ENCODE assay signal across 11 cellular contexts in the genomic region with DNA sequence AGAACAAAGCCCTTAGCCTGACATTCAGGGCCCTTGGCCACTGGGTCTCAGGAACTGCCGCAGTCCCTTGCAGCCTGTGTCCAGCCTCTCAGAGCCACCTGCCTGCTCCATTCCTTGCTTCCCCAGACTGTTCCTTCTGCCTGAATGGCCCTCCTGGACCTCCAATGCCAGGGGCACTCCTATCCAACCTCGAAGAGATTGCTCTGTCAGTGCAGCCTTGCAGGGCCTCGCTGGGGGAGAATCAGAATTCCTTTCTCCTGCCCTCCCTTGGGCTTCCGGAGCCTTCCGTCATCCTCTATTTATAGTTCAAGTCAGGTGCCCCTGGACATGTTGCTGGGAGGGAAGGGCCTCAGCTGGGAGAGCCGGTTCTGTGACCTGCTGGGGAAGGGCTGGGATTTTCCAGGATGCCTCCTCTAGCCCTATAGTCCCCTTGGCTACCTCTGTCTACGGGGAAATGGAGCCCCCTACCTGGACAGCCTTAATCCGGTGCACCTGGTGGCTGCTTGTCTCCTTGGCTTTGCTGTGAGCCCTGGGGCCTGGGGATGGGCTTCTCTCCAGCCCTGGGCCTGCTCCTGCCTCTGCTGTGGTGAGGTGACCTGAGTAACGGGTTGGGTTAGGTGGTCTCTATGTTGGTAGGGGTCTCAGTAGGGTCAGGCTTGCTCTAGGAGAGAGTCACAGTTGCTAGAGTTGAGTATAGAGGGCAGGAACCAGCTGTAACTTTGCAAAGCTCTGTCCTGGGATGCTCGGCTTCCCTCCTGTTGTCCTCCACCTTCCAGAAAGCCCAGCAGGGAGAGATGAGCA. TPM values are rescaled to one million over a fixed set of nuclear protein-coding genes. Genes with fewer than 3 reads are reported as not detected.
DNase-seq lines count a peak whose midpoint lies in the region; ATAC-seq, FAIRE-seq and TF ChIP-seq lines count a peak whose summit lies in the region.
"Had no signal": no experiment of that assay in that cellular context is flagged by ENCODE, and none has a peak within 500 bp of the region (broad histone marks: within the 10 kb centered on the region; RNA-seq: fewer than 3 reads in every experiment).

No MANE protein-coding gene starts in this region.

- H2AK9ac ChIP-seq in IMR-90 (replicated peaks; ENCODE audit: low read depth, low read length, poor library complexity) = peak overlapping the region; percentile 57

- peaks cover 14% of the 10 kb centered on the region for H3K27me3 Mint-ChIP-seq in activated T-cell treated with anti-CD3 and anti-CD28 coated beads, Interleukin-2, amount 50 U/mL, for 4 hours (ENCODE audit: low read depth)
- H3K27me3 Mint-ChIP-seq in activated T-helper 1 cell treated with anti-CD3 and anti-CD28 coated beads, Interleukin-12 subunit alpha, Interleukin-12 subunit beta, Interleukin-2, Interleukin-4 antibody, amounts not matched to agents 30 ng/mL and 10 ng/mL and 1 ng/mL, durations not matched to agents 14 hours and 24 hours and 36 hours (ENCODE audit: insufficient read depth) = peaks cover under 1% of the 10 kb centered on the region

- H2BK15ac ChIP-seq in IMR-90 (ENCODE audit: low read depth, low read length) = no peak overlapping the region

- no peak overlapping the region for H3K4ac ChIP-seq in IMR-90 (ENCODE audit: low read depth, low read length)

- no peaks in the 10 kb centered on the region for H3K9me3 ChIP-seq in IMR-90 (ENCODE audit: control insufficient read depth, insufficient read depth, low read length)
- H3K9me3 ChIP-seq in body of pancreas = no peaks in the 10 kb centered on the region
- H3K9me3 ChIP-seq in iPS-18c (ENCODE audit: control insufficient read depth, insufficient read depth, low read length) = no peaks in the 10 kb centered on the region
- no peaks in the 10 kb centered on the region for H3K9me3 ChIP-seq in small intestine (ENCODE audit: control insufficient read depth, low read depth)
- H3K9me3 ChIP-seq: thoracic aorta had no signal

- H3K4me3 ChIP-seq in IMR-90 (ENCODE audit: insufficient read depth, low read depth, low read length) = no peak overlapping the region
- no peak overlapping the region for H3K4me3 ChIP-seq in body of pancreas
- peak overlapping the region; percentile 44; the same call in 1 of the 2 replicates for H3K4me3 ChIP-seq in iPS-18c (ENCODE audit: insufficient read depth, low read depth, low read length)
- no peak overlapping the region for H3K4me3 ChIP-seq in small intestine (ENCODE audit: low read depth in 1 of 2, low read length in 2 of 2)
- H3K4me3 ChIP-seq: thoracic aorta had no signal

- H3K4me2 ChIP-seq in IMR-90 (ENCODE audit: low read depth, low read length) = no peak overlapping the region

- no peaks in the 10 kb centered on the region for H3K4me1 ChIP-seq in IMR-90 (ENCODE audit: control insufficient read depth, insufficient read depth, low read length)
- peaks cover 29% of the 10 kb centered on the region for H3K4me1 ChIP-seq in body of pancreas
- no peaks in the 10 kb centered on the region for H3K4me1 ChIP-seq in small intestine (ENCODE audit: control insufficient read depth in 2 of 2, insufficient read depth in 1 of 2, low read depth in 1 of 2, low read length in 1 of 2)

- CTCF ChIA-PET in IMR-90 (lab: Yijun Ruan, JAX) = interaction anchor here (1.4 to 3.9 kb wide), 2 partner anchors 12 to 24 kb away, joined by 3 to 17 read pairs; no protein-coding TSS in a partner anchor

- H3K4me3 Mint-ChIP-seq in activated T-cell treated with anti-CD3 and anti-CD28 coated beads, Interleukin-2, amount 50 U/mL, for 4 hours = no peak overlapping the region
- no peak overlapping the region for H3K4me3 Mint-ChIP-seq in activated T-helper 1 cell treated with anti-CD3 and anti-CD28 coated beads, Interleukin-12 subunit alpha, Interleukin-12 subunit beta, Interleukin-2, Interleukin-4 antibody, amounts not matched to agents 30 ng/mL and 10 ng/mL and 1 ng/mL, durations not matched to agents 14 hours and 24 hours and 36 hours
- H3K4me3 Mint-ChIP-seq: activated B cell treated with CpG ODN at 0.5 μM for 24 hours had no signal

- intact Hi-C loops in IMR-90 (cut with micrococcal nuclease) = loop anchor here (5.0 kb wide), 2 partner anchors 94 to 109 kb away; no protein-coding TSS in a partner anchor
- intact Hi-C loops in body of pancreas (cut with DNase I) = no loop called here
- intact Hi-C loops in activated T-helper 1 cell treated with anti-CD3 and anti-CD28 coated beads, Interleukin-12 subunit alpha, Interleukin-12 subunit beta, Interleukin-2, Interleukin-4 antibody, amounts not matched to agents 30 ng/mL and 10 ng/mL and 1 ng/mL, durations not matched to agents 14 hours and 24 hours and 36 hours (cut with micrococcal nuclease) = no loop called here

- WGBS in IMR-90 (ENCODE audit: extremely low coverage in 2 of 2, insufficient read length in 1 of 2), 2 experiments = 20% methylated on average over 1 of the region's 10 CpGs; no CpG with 5 or more reads in 1 of the 2 experiments
- 22 to 39% methylated on average over 6 to 10 of the region's 10 CpGs for WGBS in body of pancreas, 2 donors
- WGBS in small intestine, 3 donors = 34 to 50% (median 37%) methylated on average over 10 of the region's 10 CpGs

- H3K56ac ChIP-seq in IMR-90 (ENCODE audit: extremely low read depth, insufficient read depth, low read length) = no peak overlapping the region

- no peak overlapping the region for H4K8ac ChIP-seq in IMR-90 (ENCODE audit: low read depth in 2 of 2, low read length in 2 of 2)

- H2BK120ac ChIP-seq in IMR-90 (ENCODE audit: low read depth, low read length) = no peak overlapping the region

- no peak overlapping the region for H2AK5ac ChIP-seq in IMR-90 (ENCODE audit: low read depth, low read length)

- H3K9me1 ChIP-seq in IMR-90 (ENCODE audit: insufficient read depth, low read length) = no peaks in the 10 kb centered on the region

- ATAC-seq in IMR-90 (ENCODE audit: low read depth) = no peak
- peak; percentile 94 for ATAC-seq in body of pancreas
- ATAC-seq in activated T-cell treated with anti-CD3 and anti-CD28 coated beads, Interleukin-2, amount 50 U/mL, for 4 hours = no peak

- no peak for TF ChIP-seq CTCF in IMR-90 (conservative IDR thresholded peaks at IDR 0.05; ENCODE audit: low read depth, low read length)
- peak in 1 of 7 experiments; percentile 15 for TF ChIP-seq CTCF in body of pancreas (IDR thresholded peaks at IDR 0.05)

- no peaks in the 10 kb centered on the region for H3K4me1 Mint-ChIP-seq in activated T-cell treated with anti-CD3 and anti-CD28 coated beads, Interleukin-2, amount 50 U/mL, for 4 hours (ENCODE audit: low read depth)
- H3K4me1 Mint-ChIP-seq in activated T-helper 1 cell treated with anti-CD3 and anti-CD28 coated beads, Interleukin-12 subunit alpha, Interleukin-12 subunit beta, Interleukin-2, Interleukin-4 antibody, amounts not matched to agents 30 ng/mL and 10 ng/mL and 1 ng/mL, durations not matched to agents 14 hours and 24 hours and 36 hours (ENCODE audit: low read depth) = no peaks in the 10 kb centered on the region
- H3K4me1 Mint-ChIP-seq: activated B cell treated with CpG ODN at 0.5 μM for 24 hours had no signal

- H3K9ac ChIP-seq in IMR-90 (ENCODE audit: low read depth, low read length) = no peak overlapping the region

- no peak overlapping the region for H4K5ac ChIP-seq in IMR-90 (ENCODE audit: low read depth, low read length)

- no peak overlapping the region for H4K91ac ChIP-seq in IMR-90 (ENCODE audit: insufficient read depth, low read depth, low read length)

- TF ChIP-seq RAD21 in IMR-90 (IDR thresholded peaks at IDR 0.05; ENCODE audit: low read length) = no peak

- H3K9me3 Mint-ChIP-seq in activated T-cell treated with anti-CD3 and anti-CD28 coated beads, Interleukin-2, amount 50 U/mL, for 4 hours = no peaks in the 10 kb centered on the region
- H3K9me3 Mint-ChIP-seq in activated T-helper 1 cell treated with anti-CD3 and anti-CD28 coated beads, Interleukin-12 subunit alpha, Interleukin-12 subunit beta, Interleukin-2, Interleukin-4 antibody, amounts not matched to agents 30 ng/mL and 10 ng/mL and 1 ng/mL, durations not matched to agents 14 hours and 24 hours and 36 hours = no peaks in the 10 kb centered on the region
- H3K9me3 Mint-ChIP-seq: activated B cell treated with CpG ODN at 0.5 μM for 24 hours had no signal

- no peak overlapping the region for H2BK5ac ChIP-seq in IMR-90 (ENCODE audit: low read depth, low read length, poor library complexity, severe bottlenecking)

- no peak overlapping the region for H3K27ac Mint-ChIP-seq in activated T-helper 1 cell treated with anti-CD3 and anti-CD28 coated beads, Interleukin-12 subunit alpha, Interleukin-12 subunit beta, Interleukin-2, Interleukin-4 antibody, amounts not matched to agents 30 ng/mL and 10 ng/mL and 1 ng/mL, durations not matched to agents 14 hours and 24 hours and 36 hours
- H3K27ac Mint-ChIP-seq: activated B cell treated with CpG ODN at 0.5 μM for 24 hours had no signal

- H3K18ac ChIP-seq in IMR-90 (ENCODE audit: low read depth, low read length) = no peak overlapping the region

- BruUV-seq in IMR-90 (replicated peaks; lab: Mats Ljungman, UMichigan) = no TSS peak

- H3K27me3 ChIP-seq in IMR-90 (ENCODE audit: control insufficient read depth, insufficient read depth, low read length) = peaks cover 11% of the 10 kb centered on the region; the same call in 1 of the 2 replicates
- H3K27me3 ChIP-seq in body of pancreas = no peaks in the 10 kb centered on the region
- no peaks in the 10 kb centered on the region for H3K27me3 ChIP-seq in small intestine (ENCODE audit: control insufficient read depth in 2 of 2, insufficient read depth in 2 of 2, low read length in 2 of 2)

- H2AFZ ChIP-seq in IMR-90 (replicated peaks; ENCODE audit: low read length, poor library complexity) = peak overlapping the region; percentile 8

- no peaks in the 10 kb centered on the region for H4K20me1 ChIP-seq in IMR-90 (ENCODE audit: insufficient read depth, low read length)

- H3K23ac ChIP-seq in IMR-90 (ENCODE audit: low read depth, low read length) = no peak overlapping the region

- FAIRE-seq in small intestine (lab: Jason Lieb, UNC) = no peak

- no peaks in the 10 kb centered on the region for H3K79me1 ChIP-seq in IMR-90 (ENCODE audit: low read depth in 1 of 2, low read length in 2 of 2)

- H2BK20ac ChIP-seq in IMR-90 (ENCODE audit: low read depth, low read length) = no peak overlapping the region

- POLR2A ChIA-PET in IMR-90 (lab: Charles Lee; ENCODE audit: unreplicated experiment) = no interaction called here

- DNase-seq in IMR-90 = peak; percentile 36
- DNase-seq in body of pancreas = peak; percentile 85 to 96 (median 94)
- peak; percentile 42 for DNase-seq in small intestine
- DNase-seq in activated T-cell treated with anti-CD3 and anti-CD28 coated beads, Interleukin-2, amount 50 U/mL, for 4 hours = no peak
- no peak for DNase-seq in activated T-helper 1 cell treated with anti-CD3 and anti-CD28 coated beads, Interleukin-12 subunit alpha, Interleukin-12 subunit beta, Interleukin-2, Interleukin-4 antibody, amounts not matched to agents 30 ng/mL and 10 ng/mL and 1 ng/mL, durations not matched to agents 14 hours and 24 hours and 36 hours (ENCODE audit: low spot score)
- no peak for DNase-seq in midbrain (lab: John Stamatoyannopoulos, UW)
- DNase-seq: activated B cell treated with CpG ODN at 0.5 μM for 24 hours, GF-D8, NCI-H524 treated with DMSO at 0.1 percent for 48 hours had no signal

- TF ChIP-seq POLR2A in IMR-90 (IDR thresholded peaks at IDR 0.05; ENCODE audit: low read depth, low read length) (no peak), body of pancreas (IDR thresholded peaks at IDR 0.05) (peak in 2 of 3 donors; percentile 53 to 57)

- H3K27ac ChIP-seq in IMR-90 (ENCODE audit: insufficient read depth, low read length) = no peak overlapping the region
- H3K27ac ChIP-seq in body of pancreas = peak overlapping the region; percentile 76 to 90 (median 89)
- H3K27ac ChIP-seq in small intestine (ENCODE audit: low read depth in 1 of 2, low read length in 1 of 2) = no peak overlapping the region
- H3K27ac ChIP-seq: thoracic aorta had no signal

- in situ Hi-C loops in IMR-90 (cut with MboI; ENCODE audit: low sequenced_read_pairs) = loop anchor here (5.0 kb wide), 1 partner anchor 39 kb away; no protein-coding TSS in a partner anchor

- H3K36me3 ChIP-seq in IMR-90 (ENCODE audit: control insufficient read depth, insufficient read depth, low read length) = no peaks in the 10 kb centered on the region
- H3K36me3 ChIP-seq in body of pancreas (replicated peaks in 1 of 2; ENCODE audit: insufficient read depth in 1 of 2, low read depth in 2 of 2) = no peaks in the 10 kb centered on the region
- no peaks in the 10 kb centered on the region for H3K36me3 ChIP-seq in small intestine (ENCODE audit: control insufficient read depth in 2 of 2, insufficient read depth in 2 of 2, low read length in 2 of 2)
- H3K36me3 ChIP-seq: thoracic aorta had no signal

- no peak overlapping the region for H3K14ac ChIP-seq in IMR-90 (replicated peaks; ENCODE audit: low read depth, low read length)

- no peaks in the 10 kb centered on the region for H3K36me3 Mint-ChIP-seq in activated T-cell treated with anti-CD3 and anti-CD28 coated beads, Interleukin-2, amount 50 U/mL, for 4 hours (ENCODE audit: insufficient read depth)
- no peaks in the 10 kb centered on the region for H3K36me3 Mint-ChIP-seq in activated T-helper 1 cell treated with anti-CD3 and anti-CD28 coated beads, Interleukin-12 subunit alpha, Interleukin-12 subunit beta, Interleukin-2, Interleukin-4 antibody, amounts not matched to agents 30 ng/mL and 10 ng/mL and 1 ng/mL, durations not matched to agents 14 hours and 24 hours and 36 hours (ENCODE audit: low read depth)

- dilution Hi-C loops in IMR-90 (cut with HindIII; ENCODE audit: low sequenced_read_pairs, unreplicated experiment) = no loop called here

RNA-seq across cellular contexts. Expression of a gene that starts 45.9 kb away (rescaled TPM):
- total RNA-seq in IMR-90 (2012; rRNA removed) = under 0.01 TPM in 1 of 2 replicates, not detected in the other
- 0.19 and 0.26 TPM in 2 replicates for polyA plus RNA-seq in IMR-90 (2012; rRNA removed)
- 0.10 and 0.29 TPM in 2 replicates for polyA plus RNA-seq in IMR-90 (2012; cell fraction: cytosol; rRNA removed)
- polyA plus RNA-seq in IMR-90 (2012; cell fraction: nucleus; rRNA removed; ENCODE audit: low replicate concordance) = 0.53 and 0.90 TPM in 2 replicates
- 10 to 100 TPM in 1 of 2 donors, 1 to 10 TPM in 1; 8.6 to 12.2 TPM for total RNA-seq in body of pancreas
- polyA plus RNA-seq in small intestine = 1 to 10 TPM in 1 of 3 donors, under 1 TPM in 2; 0.81 to 5.0 (median 0.89) TPM
- under 1 TPM; 0.35 to 0.66 (median 0.38) TPM for total RNA-seq in activated T-cell treated with anti-CD3 and anti-CD28 coated beads, Interleukin-2, amount 50 U/mL, for 4 hours
- 0.32 and 0.44 TPM in 2 replicates for total RNA-seq in activated T-helper 1 cell treated with anti-CD3 and anti-CD28 coated beads, Interleukin-12 subunit alpha, Interleukin-12 subunit beta, Interleukin-2, Interleukin-4 antibody, amounts not matched to agents 30 ng/mL and 10 ng/mL and 1 ng/mL, durations not matched to agents 14 hours and 24 hours and 36 hours
- total RNA-seq: activated B cell treated with CpG ODN at 0.5 μM for 24 hours had no signal

RNA-seq across cellular contexts. Expression of a gene that starts 53.4 kb away (rescaled TPM):
- total RNA-seq in IMR-90 (2012; rRNA removed) (0.83 and 0.90 TPM in 2 replicates), body of pancreas (1 to 10 TPM; 7.0 to 9.9 TPM)
- polyA plus RNA-seq in IMR-90 (2012; rRNA removed) (3.8 and 4.6 TPM in 2 replicates), small intestine (1 to 10 TPM in 2 of 3 donors, under 1 TPM in 1; 0.22 to 6.2 (median 1.4) TPM)
- polyA plus RNA-seq in IMR-90 (2012; cell fraction: cytosol; rRNA removed) = 2.1 and 4.0 TPM in 2 replicates
- 5.5 and 17.2 TPM in 2 replicates for polyA plus RNA-seq in IMR-90 (2012; cell fraction: nucleus; rRNA removed; ENCODE audit: low replicate concordance)
- under 1 TPM; 0.20 to 0.35 (median 0.21) TPM for total RNA-seq in activated T-cell treated with anti-CD3 and anti-CD28 coated beads, Interleukin-2, amount 50 U/mL, for 4 hours
- 0.18 and 0.20 TPM in 2 replicates for total RNA-seq in activated T-helper 1 cell treated with anti-CD3 and anti-CD28 coated beads, Interleukin-12 subunit alpha, Interleukin-12 subunit beta, Interleukin-2, Interleukin-4 antibody, amounts not matched to agents 30 ng/mL and 10 ng/mL and 1 ng/mL, durations not matched to agents 14 hours and 24 hours and 36 hours
- total RNA-seq: activated B cell treated with CpG ODN at 0.5 μM for 24 hours had no signal

Comparison
In these comparisons a context has a peak if more than half of its experiments do, and no peak if none do; other contexts are left out.
1. DNase-seq: peak in IMR-90 (single experiment), body of pancreas (4 of 4) and small intestine (single experiment); none in activated T-cell treated with anti-CD3 and anti-CD28 coated beads, Interleukin-2, amount 50 U/mL, for 4 hours (single experiment), activated T-helper 1 cell treated with anti-CD3 and anti-CD28 coated beads, Interleukin-12 subunit alpha, Interleukin-12 subunit beta, Interleukin-2, Interleukin-4 antibody, amounts not matched to agents 30 ng/mL and 10 ng/mL and 1 ng/mL, durations not matched to agents 14 hours and 24 hours and 36 hours (single experiment) and midbrain (single experiment).
2. H3K27ac ChIP-seq: peak in body of pancreas (4 of 4); none in IMR-90 (single experiment) and small intestine (0 of 2).